ENCODE assay signal across 19 cellular contexts in genomic region chr2:33071591-33071990, GRCh38.
"Had no signal": no experiment of that assay in that cellular context is flagged by ENCODE, and none has a peak within 500 bp of the region (broad histone marks: within the 10 kb centered on the region; RNA-seq: fewer than 3 reads in every experiment).

No MANE protein-coding gene starts in this region.

- H3K36me3 ChIP-seq: breast epithelium, esophagus muscularis mucosa, prostate gland, right lobe of liver, spleen, upper lobe of left lung had no signal

- H3K27ac Mint-ChIP-seq: activated B cell treated with CpG ODN at 0.5 μM for 24 hours; activated naive CD4-positive, alpha-beta T cell treated with anti-CD3 and anti-CD28 coated beads, Interleukin-2, amount 50 U/mL, for 72 hours; stimulated activated naive B cell treated with anti-CD40 and anti-IgM and Interleukin-4, amounts not matched to agents 10 μg/mL and 1 μg/mL and 100 μg/mL, for 72 hours; T-helper 17 cell had no signal

- H3K27ac ChIP-seq: dorsolateral prefrontal cortex, prostate gland, right lobe of liver, spleen, upper lobe of left lung had no signal

- H3K27me3 Mint-ChIP-seq: activated B cell treated with CpG ODN at 0.5 μM for 24 hours had no signal

- H3K36me3 Mint-ChIP-seq: activated naive CD4-positive, alpha-beta T cell treated with anti-CD3 and anti-CD28 coated beads, Interleukin-2, amount 50 U/mL, for 72 hours; stimulated activated naive B cell treated with anti-CD40 and anti-IgM and Interleukin-4, amounts not matched to agents 10 μg/mL and 1 μg/mL and 100 μg/mL, for 72 hours had no signal

- H3K9me3 Mint-ChIP-seq: activated B cell treated with CpG ODN at 0.5 μM for 24 hours; activated naive CD4-positive, alpha-beta T cell treated with anti-CD3 and anti-CD28 coated beads, Interleukin-2, amount 50 U/mL, for 72 hours; nephron; stimulated activated naive B cell treated with anti-CD40 and anti-IgM and Interleukin-4, amounts not matched to agents 10 μg/mL and 1 μg/mL and 100 μg/mL, for 72 hours had no signal

- H3K9me3 ChIP-seq: breast epithelium, esophagus muscularis mucosa, prostate gland, right lobe of liver, spleen, upper lobe of left lung had no signal

- H3K4me1 ChIP-seq: prostate gland, spleen had no signal

- H3K4me1 Mint-ChIP-seq: activated B cell treated with CpG ODN at 0.5 μM for 24 hours; stimulated activated naive B cell treated with anti-CD40 and anti-IgM and Interleukin-4, amounts not matched to agents 10 μg/mL and 1 μg/mL and 100 μg/mL, for 72 hours; T-helper 17 cell had no signal

- H3K27me3 ChIP-seq: breast epithelium, dorsolateral prefrontal cortex, esophagus muscularis mucosa, foreskin keratinocyte, right lobe of liver, spleen, upper lobe of left lung had no signal

- H3K4me3 ChIP-seq: breast epithelium, dorsolateral prefrontal cortex, esophagus muscularis mucosa, prostate gland, right lobe of liver, spleen, upper lobe of left lung had no signal

- DNase-seq: activated B cell treated with CpG ODN at 0.5 μM for 24 hours; activated CD4-positive, alpha-beta T cell treated with anti-CD3 and anti-CD28 coated beads, Interleukin-2, amount 50 U/mL, for 1 hour; activated effector memory CD4-positive, alpha-beta T cell treated with anti-CD3 and anti-CD28 coated beads, Interleukin-2, amount 50 U/mL, for 16 hours; activated T-cell treated with anti-CD3 and anti-CD28 coated beads, Interleukin-2, amount 50 U/mL, for 1 hour; dorsolateral prefrontal cortex; foreskin keratinocyte; head of caudate nucleus; occipital lobe; right lobe of liver; spleen; stimulated activated CD4-positive, alpha-beta T cell treated with anti-CD3 and anti-CD28 coated beads, Interleukin-1b, Interleukin-23, amount 100 ng/mL, for 48 hours; stimulated activated naive B cell treated with anti-CD40 and anti-IgM and Interleukin-4, amounts not matched to agents 10 μg/mL and 1 μg/mL and 100 μg/mL, for 72 hours; T-helper 17 cell; upper lobe of left lung had no signal

- H3K4me3 Mint-ChIP-seq: activated B cell treated with CpG ODN at 0.5 μM for 24 hours; nephron; stimulated activated naive B cell treated with anti-CD40 and anti-IgM and Interleukin-4, amounts not matched to agents 10 μg/mL and 1 μg/mL and 100 μg/mL, for 72 hours; T-helper 17 cell had no signal

- ATAC-seq: right lobe of liver; stimulated activated naive B cell treated with anti-CD40 and anti-IgM and Interleukin-4, amounts not matched to agents 10 μg/mL and 1 μg/mL and 100 μg/mL, for 72 hours; T-helper 17 cell had no signal
